In the genomic region with DNA sequence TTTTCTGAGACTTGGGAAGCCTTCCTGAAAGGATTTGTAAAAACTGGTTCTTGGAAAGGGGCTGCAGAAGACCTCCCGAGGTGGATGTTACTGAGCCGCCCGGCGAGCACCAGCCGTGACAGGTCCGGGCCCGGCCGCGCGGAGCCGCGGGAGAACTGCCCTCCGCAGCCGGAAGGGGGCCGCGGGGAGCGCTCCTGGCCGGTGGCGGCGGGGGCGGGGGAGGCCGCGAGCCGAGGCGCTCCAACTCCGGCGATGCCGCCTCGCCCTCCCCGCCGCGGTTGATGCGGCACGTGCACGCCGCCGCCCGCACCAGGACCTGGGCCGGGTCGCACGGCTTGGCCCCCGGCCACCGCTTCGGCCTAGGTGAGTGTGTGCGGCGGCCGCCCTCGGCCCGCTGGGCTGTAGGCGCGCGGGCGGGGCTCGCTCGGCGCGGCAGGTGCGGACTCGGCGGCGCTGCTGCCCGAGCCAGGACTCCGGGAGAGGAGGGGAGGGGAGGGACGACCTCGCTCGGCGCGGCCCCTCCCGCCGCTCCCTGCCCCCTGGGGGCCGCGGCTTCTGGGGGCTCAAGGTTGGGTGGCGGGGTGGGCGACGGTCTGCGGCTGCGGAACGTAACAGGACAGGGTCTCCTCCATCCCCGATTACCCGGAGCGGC, we compare ENCODE assay signal across 8 cellular contexts. TPM values are rescaled to one million over a fixed set of nuclear protein-coding genes. Genes with fewer than 3 reads are reported as not detected.
DNase-seq lines count a peak whose midpoint lies in the region; ATAC-seq, FAIRE-seq and TF ChIP-seq lines count a peak whose summit lies in the region.

No MANE protein-coding gene starts in this region.

- DNase-seq in COR-L47 (lab: John Stamatoyannopoulos, UW), result peak; percentile 68
- peak; percentile 72 for DNase-seq in RKO (ENCODE audit: low spot score)
- peak; percentile 33 for DNase-seq in activated gamma-delta T cell treated with anti-CD3 and anti-CD28 coated beads, Interleukin-2, amount 50 U/mL, for 16 hours (ENCODE audit: low read depth)
- DNase-seq in frontal cortex (ENCODE audit: low spot score in 2 of 2), result peak; percentile 58 to 63
- peak; percentile 90 for DNase-seq in neural progenitor cell (ENCODE audit: low spot score)
- peak; percentile 76 to 79 for DNase-seq in thyroid gland

- H3K4me2 ChIP-seq in neural progenitor cell, result peak overlapping the region; percentile 86

- no peak for FAIRE-seq in frontal cortex (lab: Jason Lieb, UNC)

- H3K27ac Mint-ChIP-seq in neural progenitor cell, result peak overlapping the region; percentile 99

- peaks cover 40% of the 10 kb centered on the region for H4K20me1 ChIP-seq in neural progenitor cell (ENCODE audit: low read depth)

- intact Hi-C loops in thyroid gland (cut with DNase I), result no loop called here

- no peaks in the 10 kb centered on the region for H3K27me3 ChIP-seq in neural progenitor cell
- H3K27me3 ChIP-seq in thyroid gland, result no peaks in the 10 kb centered on the region

- WGBS in thyroid gland, 2 donors, result 0 to 3% methylated on average over 1 to 8 of the region's 81 CpGs

- peaks cover 38% of the 10 kb centered on the region for H3K36me3 Mint-ChIP-seq in neural progenitor cell

- H3K9ac ChIP-seq in neural progenitor cell, result no peak overlapping the region

- H3F3A ChIP-seq in neural progenitor cell (ENCODE audit: low read depth), result peaks cover 32% of the 10 kb centered on the region

- H2AFZ ChIP-seq in neural progenitor cell (replicated peaks), result no peak overlapping the region

- peak overlapping the region; percentile 100 for H3K4me3 Mint-ChIP-seq in neural progenitor cell

- peaks cover 66% of the 10 kb centered on the region for H3K79me2 ChIP-seq in neural progenitor cell (ENCODE audit: low read depth)

- H3K4me3 ChIP-seq in neural progenitor cell (peak overlapping the region; percentile 75), thyroid gland (replicated peaks in 1 of 3) (peak overlapping the region; percentile 26 to 82 (median 64))

- ATAC-seq in GM19395 (IDR thresholded peaks at IDR 0.05; ENCODE audit: unreplicated experiment) (peak; percentile 56), HG03469 (IDR thresholded peaks at IDR 0.05; ENCODE audit: unreplicated experiment) (peak; percentile 34)

- no peaks in the 10 kb centered on the region for H3K9me3 ChIP-seq in neural progenitor cell (ENCODE audit: low read depth)
- no peaks in the 10 kb centered on the region for H3K9me3 ChIP-seq in thyroid gland

- peaks cover 2% of the 10 kb centered on the region for H3K9me3 Mint-ChIP-seq in neural progenitor cell

- H3K36me3 ChIP-seq in neural progenitor cell, result peaks cover 7% of the 10 kb centered on the region
- H3K36me3 ChIP-seq in thyroid gland, result peaks cover 8 to 38% of the 10 kb centered on the region in 2 donors

- H3K27me3 Mint-ChIP-seq in neural progenitor cell (ENCODE audit: insufficient read depth, low read depth), result peaks cover 11% of the 10 kb centered on the region

- H3K4me1 ChIP-seq in neural progenitor cell (peaks cover 32% of the 10 kb centered on the region), thyroid gland (peaks cover 0 to 8% of the 10 kb centered on the region in 2 donors)

- TF ChIP-seq POLR2A in thyroid gland (IDR thresholded peaks at IDR 0.05), result peak; percentile 7 to 54

- H3K4me1 Mint-ChIP-seq in neural progenitor cell, result peaks cover 28% of the 10 kb centered on the region

- peak; percentile 55 for TF ChIP-seq CTCF in neural progenitor cell (IDR thresholded peaks at IDR 0.05)
- TF ChIP-seq CTCF in thyroid gland (IDR thresholded peaks at IDR 0.05), result peak in 5 of 6 experiments; percentile 34 to 75 (median 68)

- peak overlapping the region; percentile 19 for H3K27ac ChIP-seq in neural progenitor cell
- H3K27ac ChIP-seq in thyroid gland, result peak overlapping the region; percentile 96 to 99 (median 97)

RNA-seq across cellular contexts. Expression of a gene that starts 1.7 kb away (rescaled TPM):
- total RNA-seq in frontal cortex (15.1 TPM), neural progenitor cell (ENCODE audit: low replicate concordance) (35.9 and 50.8 TPM in 2 replicates), thyroid gland (100 to 1,000 TPM in 2 of 4 donors, 10 to 100 TPM in 2; 52.2 to 142 (median 100) TPM)

Comparison
In these comparisons a context has a peak if more than half of its experiments do, and no peak if none do; other contexts are left out.
1. Peak in every context shown above with its lines: DNase-seq, ATAC-seq, H3K4me3 ChIP-seq and H3K27ac ChIP-seq.
2. DNase-seq: peak in every context shown above with its lines; median percentile 90 in neural progenitor cell; 78 in thyroid gland; 72 in RKO; 68 in COR-L47; 60 in frontal cortex; 33 in activated gamma-delta T cell treated with anti-CD3 and anti-CD28 coated beads, Interleukin-2, amount 50 U/mL, for 16 hours.